1 cellular context compared by ENCODE assay signal in genomic region chr18:22934789-22935188, GRCh38.
TF ChIP-seq lines count a peak whose summit lies in the region.

No MANE protein-coding gene starts in this region.

TF ChIP-seq in IMR-90, 13 proteins besides CTCF, POLR2A, EP300 and RAD21 (continued from another document):
- TF ChIP-seq USF2 (IDR thresholded peaks at IDR 0.05; ENCODE audit: low read depth, low read length) (no peak), CHD1 (IDR thresholded peaks at IDR 0.05; ENCODE audit: low read depth, low read length) (no peak), MAZ (IDR thresholded peaks at IDR 0.05; ENCODE audit: borderline replicate concordance, low read depth, low read length) (no peak)
